ENCODE assay signal across 26 cellular contexts in genomic region chr7:30104134-30104533, GRCh38.
"Had no signal": no experiment of that assay in that cellular context is flagged by ENCODE, and none has a peak within 500 bp of the region (broad histone marks: within the 10 kb centered on the region; RNA-seq: fewer than 3 reads in every experiment).

No MANE protein-coding gene starts in this region.

- DNase-seq: activated CD4-positive, alpha-beta memory T cell treated with anti-CD3 and anti-CD28 coated beads for 36 hours; activated CD4-positive, alpha-beta T cell treated with anti-CD3 and anti-CD28 coated beads for 36 hours; activated CD4-positive, alpha-beta T cell treated with anti-CD3 and anti-CD28 coated beads, Interleukin-2, amount 10 ng/mL, durations not matched to agents 24 days and 14 days; activated CD4-positive, CD25-positive, alpha-beta regulatory T cell; activated CD4-positive, CD25-positive, alpha-beta regulatory T cell treated with anti-CD3 and anti-CD28 coated beads, Interleukin-2, amount 50 U/mL, for 72 hours; activated CD8-positive, alpha-beta memory T cell treated with anti-CD3 and anti-CD28 coated beads, Interleukin-2, amount 50 U/mL, for 48 hours; activated gamma-delta T cell treated with Interleukin-2 at 50 U/mL for 16 hours; activated naive CD4-positive, alpha-beta T cell treated with anti-CD3 and anti-CD28 coated beads, Interleukin-2, amount 50 U/mL, for 16 hours; activated T-cell treated with anti-CD3 and anti-CD28 coated beads for 4 hours; activated T-cell treated with anti-CD3 and anti-CD28 coated beads, Interleukin-2, amount 50 U/mL, for 24 hours; activated T-cell treated with anti-CD3 and anti-CD28 coated beads, Interleukin-2, amount 50 U/mL, for 72 hours; amniotic stem cell; anterior cingulate cortex; brain microvascular endothelial cell; dorsolateral prefrontal cortex; effector memory CD4-positive, alpha-beta T cell; endodermal cell; foreskin keratinocyte; gastrocnemius medialis; glutamatergic neuron; heart left ventricle; T-helper 2 cell had no signal

- H3K27ac ChIP-seq: brain microvascular endothelial cell, coronary artery, dorsolateral prefrontal cortex, esophagus muscularis mucosa, foreskin keratinocyte, gastrocnemius medialis, heart left ventricle had no signal

- H3K9me3 ChIP-seq: esophagus muscularis mucosa, gastrocnemius medialis had no signal

- ATAC-seq: activated CD4-positive, alpha-beta T cell treated with anti-CD3 and anti-CD28 coated beads for 36 hours; activated T-cell treated with anti-CD3 and anti-CD28 coated beads, Interleukin-2, amount 50 U/mL, for 72 hours; foreskin keratinocyte; gastrocnemius medialis; heart left ventricle had no signal

- H3K4me3 ChIP-seq: coronary artery, dorsolateral prefrontal cortex, esophagus muscularis mucosa, gastrocnemius medialis, heart left ventricle had no signal

- H3K36me3 ChIP-seq: brain microvascular endothelial cell, esophagus muscularis mucosa, gastrocnemius medialis, heart left ventricle had no signal

- FAIRE-seq: astrocyte, bronchial epithelial cell had no signal

- H3K4me1 ChIP-seq: esophagus muscularis mucosa, foreskin keratinocyte, gastrocnemius medialis, heart left ventricle had no signal

- H3K27me3 ChIP-seq: brain microvascular endothelial cell, dorsolateral prefrontal cortex, esophagus muscularis mucosa, foreskin keratinocyte, gastrocnemius medialis, heart left ventricle had no signal
